Comparison of ENCODE assay signal across 2 cellular contexts in the genomic region with DNA sequence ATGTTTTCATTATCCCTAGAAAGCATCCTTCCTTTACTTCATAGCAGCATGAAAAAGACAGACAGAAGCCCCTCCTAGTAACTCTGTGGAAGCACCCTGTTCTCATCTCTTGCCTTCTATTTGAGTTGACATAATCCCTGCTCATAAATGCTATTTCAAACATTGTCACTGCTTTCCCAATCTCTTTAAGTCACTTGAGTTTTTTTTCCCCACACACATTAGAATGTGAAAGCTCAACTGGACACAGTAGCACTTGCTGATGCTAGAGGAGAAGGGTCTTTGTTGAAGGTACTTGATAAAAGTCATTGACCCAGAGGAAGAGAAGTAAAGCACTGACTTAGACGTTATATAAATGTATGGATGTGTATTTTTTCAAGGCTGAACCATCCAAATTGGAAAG.
TF ChIP-seq lines count a peak whose summit lies in the region.

No MANE protein-coding gene starts in this region.

TF ChIP-seq in SK-N-SH, 30 proteins besides CTCF, POLR2A, EP300 and RAD21:
- TF ChIP-seq, protein P1, sequence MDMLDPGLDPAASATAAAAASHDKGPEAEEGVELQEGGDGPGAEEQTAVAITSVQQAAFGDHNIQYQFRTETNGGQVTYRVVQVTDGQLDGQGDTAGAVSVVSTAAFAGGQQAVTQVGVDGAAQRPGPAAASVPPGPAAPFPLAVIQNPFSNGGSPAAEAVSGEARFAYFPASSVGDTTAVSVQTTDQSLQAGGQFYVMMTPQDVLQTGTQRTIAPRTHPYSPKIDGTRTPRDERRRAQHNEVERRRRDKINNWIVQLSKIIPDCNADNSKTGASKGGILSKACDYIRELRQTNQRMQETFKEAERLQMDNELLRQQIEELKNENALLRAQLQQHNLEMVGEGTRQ (IDR thresholded peaks at IDR 0.05; ENCODE audit: borderline replicate concordance, low read depth, low read length), result no peak
- TF ChIP-seq SIN3A (IDR thresholded peaks at IDR 0.05; ENCODE audit: borderline replicate concordance, low read depth, low read length), result no peak
- TF ChIP-seq IRF3 (IDR thresholded peaks at IDR 0.05; ENCODE audit: low read depth, low read length), result no peak
- no peak for TF ChIP-seq TAF1 (IDR thresholded peaks at IDR 0.05; ENCODE audit: borderline replicate concordance, low read depth, low read length)
- TF ChIP-seq FOXM1 (IDR thresholded peaks at IDR 0.05; ENCODE audit: low read depth), result no peak
- no peak for TF ChIP-seq NRF1 (IDR thresholded peaks at IDR 0.05; ENCODE audit: low read depth, low read length)
- no peak for TF ChIP-seq FOSL2 (IDR thresholded peaks at IDR 0.05; ENCODE audit: borderline replicate concordance, low read depth)
- TF ChIP-seq RFX5 (IDR thresholded peaks at IDR 0.05; ENCODE audit: low read length), result no peak
- no peak for TF ChIP-seq EZH2phosphoT487 (IDR thresholded peaks at IDR 0.05; ENCODE audit: borderline replicate concordance, low read depth)

TF ChIP-seq in SK-N-SH treated with all-trans-retinoic acid at 6 μM for 48 hours, 23 proteins besides CTCF, POLR2A, EP300 and RAD21 (continued from another document):
- TF ChIP-seq ZNF70 (CRISPR knock-in tag; IDR thresholded peaks at IDR 0.05), result no peak
TF ChIP-seq in SK-N-SH treated with all-trans-retinoic acid at 6 μM for 48 hours: peak in this region for 0.
